ENCODE assay signal across 8 cellular contexts in the genomic region with DNA sequence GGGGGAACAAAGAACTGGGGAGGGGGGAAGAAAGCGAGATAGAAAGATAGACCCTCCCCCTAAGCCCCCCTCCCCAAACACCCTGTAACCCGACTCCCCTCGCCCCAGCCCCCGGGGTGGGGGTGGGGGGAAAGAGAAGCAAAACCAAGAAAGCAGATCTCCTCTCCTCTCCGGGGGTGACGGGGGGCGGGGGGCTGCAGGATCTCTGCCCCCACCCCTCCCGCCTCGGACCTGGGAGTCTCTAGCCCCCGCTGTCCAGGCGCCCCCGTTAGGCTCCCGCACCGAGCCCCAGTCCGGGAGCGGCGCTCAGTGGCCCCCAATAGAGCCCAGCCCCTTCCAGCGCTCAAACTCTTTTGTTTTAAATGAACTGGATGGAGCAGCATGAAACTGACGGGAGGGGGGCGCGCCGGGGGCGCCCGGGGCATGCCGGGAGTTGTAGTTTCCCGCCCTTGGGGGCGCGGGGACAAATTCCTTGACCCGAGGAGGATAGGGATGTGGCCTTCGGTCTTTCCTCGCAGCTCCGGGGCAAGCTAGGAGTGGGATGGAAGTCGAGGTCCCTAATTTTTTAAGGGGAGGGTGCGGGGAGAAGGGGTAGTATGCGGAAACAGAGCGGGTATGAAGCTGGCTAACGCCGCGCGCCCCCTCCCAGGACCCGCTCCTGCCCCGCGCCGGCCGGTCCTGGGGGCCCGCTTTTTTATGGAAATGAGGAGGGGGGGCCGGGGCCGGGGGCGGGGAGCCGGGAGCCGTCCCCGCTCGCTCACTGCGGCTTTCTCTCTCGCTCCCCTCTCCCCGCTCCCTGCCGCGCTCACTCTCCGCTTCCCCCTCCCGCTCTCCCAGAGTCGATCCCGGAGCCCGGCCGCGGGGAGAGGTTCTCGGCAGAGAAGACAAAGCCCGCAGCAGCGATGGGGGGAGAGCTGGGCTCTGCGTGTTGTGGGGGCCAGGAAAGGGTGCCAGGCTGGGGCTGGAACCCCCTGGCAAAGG. TPM values are rescaled to one million over a fixed set of nuclear protein-coding genes. Genes with fewer than 3 reads are reported as not detected.
DNase-seq lines count a peak whose midpoint lies in the region; ATAC-seq and TF ChIP-seq lines count a peak whose summit lies in the region.

Gene MEX3A, minus strand, starts transcription at position 355 of the 981 bp plus-strand sequence. CDS start 467 bp downstream, outside the sequence.

- POLR2A ChIA-PET in activated CD4-positive, alpha-beta T cell treated with anti-CD3 and anti-CD28 coated beads for 36 hours (lab: Charles Lee): interaction anchor here (0.8 kb wide), 1 partner anchor 15 kb away, joined by 3 read pairs; no protein-coding TSS in a partner anchor

- peak in 13 of 14 donors; percentile 17 to 74 (median 59) for DNase-seq in C1 segment of cervical spinal cord (lab: John Stamatoyannopoulos, UW)
- peak; percentile 50 for DNase-seq in HFFc6
- peak; percentile 69 for DNase-seq in NCI-H446 treated with DMSO at 0.1 percent for 48 hours (lab: John Stamatoyannopoulos, UW)
- peak; percentile 80 for DNase-seq in activated CD4-positive, alpha-beta T cell treated with anti-CD3 and anti-CD28 coated beads for 36 hours
- peak; percentile 74 to 80 for DNase-seq in left colon
- DNase-seq in stimulated activated CD4-positive, alpha-beta T cell treated with anti-CD3 and anti-CD28 coated beads, Interleukin-1b, Interleukin-23, amount 100 ng/mL, for 48 hours: peak; percentile 43

- peaks cover 38% of the 10 kb centered on the region for H3K4me1 Mint-ChIP-seq in HFFc6 (ENCODE audit: low read depth)
- peaks cover 5% of the 10 kb centered on the region for H3K4me1 Mint-ChIP-seq in activated CD4-positive, alpha-beta T cell treated with anti-CD3 and anti-CD28 coated beads for 36 hours
- H3K4me1 Mint-ChIP-seq in dendritic cell treated with granulocyte-macrophage colony-stimulating factor and Interleukin-4, amounts not matched to agents 40 ng/mL and 50 ng/mL, for 4 days (ENCODE audit: low read depth): peaks cover 45% of the 10 kb centered on the region

- peak; percentile 89 for ATAC-seq in activated CD4-positive, alpha-beta T cell treated with anti-CD3 and anti-CD28 coated beads for 36 hours
- ATAC-seq in left colon (peak; percentile 87), GM19395 (IDR thresholded peaks at IDR 0.05; ENCODE audit: unreplicated experiment) (no peak)

- intact Hi-C loops in activated CD4-positive, alpha-beta T cell treated with anti-CD3 and anti-CD28 coated beads for 36 hours (cut with DNase I, micrococcal nuclease): loop anchor here in 1 of 2 experiments (1.0 kb wide), 3 partner anchors 27 to 256 kb away; partner anchors contain the start of genes CCT3, SSR2 and TSACC
- intact Hi-C loops in dendritic cell treated with granulocyte-macrophage colony-stimulating factor and Interleukin-4, amounts not matched to agents 40 ng/mL and 50 ng/mL, for 4 days (cut with micrococcal nuclease): loop anchor here (2.0 to 5.0 kb wide), 2 partner anchors 28 to 105 kb away; partner anchors contain the start of genes ARHGEF2 and LAMTOR2
- intact Hi-C loops in left colon (cut with DNase I, micrococcal nuclease): no loop called here

- H3K27me3 Mint-ChIP-seq in HFFc6 (ENCODE audit: insufficient read depth): peaks cover 2% of the 10 kb centered on the region
- H3K27me3 Mint-ChIP-seq in activated CD4-positive, alpha-beta T cell treated with anti-CD3 and anti-CD28 coated beads for 36 hours: peaks cover 26% of the 10 kb centered on the region
- peaks cover 77% of the 10 kb centered on the region for H3K27me3 Mint-ChIP-seq in dendritic cell treated with granulocyte-macrophage colony-stimulating factor and Interleukin-4, amounts not matched to agents 40 ng/mL and 50 ng/mL, for 4 days

- TF ChIP-seq CTCF in HFFc6 (IDR thresholded peaks at IDR 0.05): 0 out of 2 replicates have a peak, but pooled peaks have one; percentile 10

- peak within 1 kb of the TSS; percentile 93 for H3K4me3 Mint-ChIP-seq in HFFc6
- peak within 1 kb of the TSS; percentile 72 for H3K4me3 Mint-ChIP-seq in activated CD4-positive, alpha-beta T cell treated with anti-CD3 and anti-CD28 coated beads for 36 hours
- peak within 1 kb of the TSS; percentile 96 for H3K4me3 Mint-ChIP-seq in dendritic cell treated with granulocyte-macrophage colony-stimulating factor and Interleukin-4, amounts not matched to agents 40 ng/mL and 50 ng/mL, for 4 days

- CTCF ChIA-PET in activated CD4-positive, alpha-beta T cell treated with anti-CD3 and anti-CD28 coated beads for 36 hours (lab: Charles Lee): interaction anchor here (0.6 to 29.4 kb wide), 4 partner anchors 14 to 43 kb away, joined by 3 to 929 read pairs (median 10); partner anchors contain the start of gene LMNA

- no peaks in the 10 kb centered on the region for H3K36me3 Mint-ChIP-seq in HFFc6 (ENCODE audit: low read depth)
- H3K36me3 Mint-ChIP-seq in activated CD4-positive, alpha-beta T cell treated with anti-CD3 and anti-CD28 coated beads for 36 hours (ENCODE audit: low read depth): no peaks in the 10 kb centered on the region
- H3K36me3 Mint-ChIP-seq in dendritic cell treated with granulocyte-macrophage colony-stimulating factor and Interleukin-4, amounts not matched to agents 40 ng/mL and 50 ng/mL, for 4 days (ENCODE audit: low read depth): peaks cover 47% of the 10 kb centered on the region

- H3K27ac Mint-ChIP-seq in HFFc6: peak within 1 kb of the TSS; percentile 56
- H3K27ac Mint-ChIP-seq in activated CD4-positive, alpha-beta T cell treated with anti-CD3 and anti-CD28 coated beads for 36 hours: no peak within 1 kb of the TSS
- H3K27ac Mint-ChIP-seq in dendritic cell treated with granulocyte-macrophage colony-stimulating factor and Interleukin-4, amounts not matched to agents 40 ng/mL and 50 ng/mL, for 4 days: peak within 1 kb of the TSS; percentile 94

- no peaks in the 10 kb centered on the region for H3K9me3 Mint-ChIP-seq in HFFc6
- no peaks in the 10 kb centered on the region for H3K9me3 Mint-ChIP-seq in activated CD4-positive, alpha-beta T cell treated with anti-CD3 and anti-CD28 coated beads for 36 hours (ENCODE audit: low read depth)
- H3K9me3 Mint-ChIP-seq in dendritic cell treated with granulocyte-macrophage colony-stimulating factor and Interleukin-4, amounts not matched to agents 40 ng/mL and 50 ng/mL, for 4 days: no peaks in the 10 kb centered on the region

RNA-seq across cellular contexts. Expression of gene MEX3A, which starts in this region (rescaled TPM):
- total RNA-seq in HFFc6 (2021; fragmentation: NEBNext Ultra II Directional; extraction: Animal tissue kit (Norgen Biotek cat#: 25700)): 1 to 10 TPM; 1.4 to 3.1 (median 2.2) TPM
- total RNA-seq in activated CD4-positive, alpha-beta T cell treated with anti-CD3 and anti-CD28 coated beads for 36 hours: under 1 TPM; 0.48 to 0.79 TPM
- total RNA-seq in left colon: 1 to 10 TPM in 1 of 2 donors, under 1 TPM in 1; 0.78 to 1.1 TPM

Comparison
In these comparisons a context has a peak if more than half of its experiments do, and no peak if none do; other contexts are left out.
1. Peak in DNase-seq and ATAC-seq in activated CD4-positive, alpha-beta T cell treated with anti-CD3 and anti-CD28 coated beads for 36 hours; RNA of the gene not detected or under 1 TPM.